1 cellular context compared by ENCODE assay signal in genomic region chr1:15261155-15262002, GRCh38.
A peak's percentile ranks its signal among the peaks of the same experiment; 100 is the strongest.
TF ChIP-seq lines count a peak whose summit lies in the region.

No MANE protein-coding gene starts in this region.

TF ChIP-seq in K562, 482 proteins besides CTCF, POLR2A, EP300 and RAD21 (continued from another document and continues in another):
- TF ChIP-seq CBX1 (IDR thresholded peaks at IDR 0.05; ENCODE audit: low read depth) (no peak), ETV1 (tag; conservative IDR thresholded peaks at IDR 0.05; ENCODE audit: low read depth) (peak; percentile 60), ZNF444 (CRISPR knock-in tag; IDR thresholded peaks at IDR 0.05) (no peak), TAF1 (IDR thresholded peaks at IDR 0.05; ENCODE audit: control insufficient read depth, extremely low read depth, insufficient read depth, low read length, severe bottlenecking) (no peak), HDAC6 (IDR thresholded peaks at IDR 0.05; ENCODE audit: low read depth, low read length) (no peak), RFX7 (CRISPR knock-in tag; IDR thresholded peaks at IDR 0.05) (no peak), HMG20A (CRISPR knock-in tag; conservative IDR thresholded peaks at IDR 0.05) (no peak), GABPA (tag; conservative IDR thresholded peaks at IDR 0.05; ENCODE audit: low read depth) (0 out of 2 replicates have a peak, but pooled peaks have one; percentile 54), ZNF699 (CRISPR knock-in tag; IDR thresholded peaks at IDR 0.05; ENCODE audit: insufficient replicate concordance) (no peak), BCOR (IDR thresholded peaks at IDR 0.05) (no peak), JUND (IDR thresholded peaks at IDR 0.05; ENCODE audit: borderline replicate concordance, low read depth, low read length) (peak; percentile 57; the same call in 1 of the 2 replicates), JUND (tag; IDR thresholded peaks at IDR 0.05; ENCODE audit: borderline replicate concordance, low read depth, low read length) (no peak; the same call in 2 of the 3 replicates), ZNF274 (IDR thresholded peaks at IDR 0.05; ENCODE audit: borderline replicate concordance, low read depth, low read length) (no peak), E4F1 (CRISPR knock-in tag; IDR thresholded peaks at IDR 0.05; ENCODE audit: borderline replicate concordance) (0 out of 2 replicates have a peak, but pooled peaks have one; percentile 47), TRIM24 (IDR thresholded peaks at IDR 0.05) (no peak), POLR2B (IDR thresholded peaks at IDR 0.05; ENCODE audit: low read depth, partially characterized antibody) (no peak), HEY1 (CRISPR knock-in tag; IDR thresholded peaks at IDR 0.05; ENCODE audit: borderline replicate concordance) (no peak), KLF1 (tag; IDR thresholded peaks at IDR 0.05) (no peak), EGR1 (conservative IDR thresholded peaks at IDR 0.05) (peak; percentile 30; the same call in 1 of the 2 replicates), ZSCAN32 (CRISPR knock-in tag; IDR thresholded peaks at IDR 0.05) (no peak), CEBPG (CRISPR knock-in tag; IDR thresholded peaks at IDR 0.05) (no peak), CEBPG (tag; conservative IDR thresholded peaks at IDR 0.05 in 1 of 2, IDR thresholded peaks at IDR 0.05 in 1 of 2) (no peak), GABPB1 (CRISPR knock-in tag; IDR thresholded peaks at IDR 0.05) (peak; percentile 34), SNAPC5 (CRISPR knock-in tag; IDR thresholded peaks at IDR 0.05) (no peak), RBM14 (IDR thresholded peaks at IDR 0.05; ENCODE audit: borderline replicate concordance, insufficient read depth, low read depth, low read length) (no peak), ZNF165 (CRISPR knock-in tag; IDR thresholded peaks at IDR 0.05; ENCODE audit: borderline replicate concordance) (no peak), ZNF431 (CRISPR knock-in tag; IDR thresholded peaks at IDR 0.05) (no peak), SP2 (IDR thresholded peaks at IDR 0.05; ENCODE audit: extremely low read depth, low read depth, low read length, poor library complexity, severe bottlenecking) (no peak), SUPT5H (IDR thresholded peaks at IDR 0.05) (no peak), SLC30A9 (CRISPR knock-in tag; IDR thresholded peaks at IDR 0.05) (no peak), MECOM (CRISPR knock-in tag; IDR thresholded peaks at IDR 0.05) (no peak), CHD1 (IDR thresholded peaks at IDR 0.05; ENCODE audit: low read length) (no peak), ZNF668 (CRISPR knock-in tag; IDR thresholded peaks at IDR 0.05) (no peak), AFF4 (CRISPR knock-in tag; IDR thresholded peaks at IDR 0.05) (0 out of 2 replicates have a peak, but pooled peaks have one; percentile 46), ZNF263 (CRISPR knock-in tag; IDR thresholded peaks at IDR 0.05; ENCODE audit: borderline replicate concordance) (no peak), ZC3H4 (CRISPR knock-in tag; IDR thresholded peaks at IDR 0.05; ENCODE audit: borderline replicate concordance) (no peak), IRF9 (tag; IDR thresholded peaks at IDR 0.05) (no peak), ZNF134 (CRISPR knock-in tag; conservative IDR thresholded peaks at IDR 0.05) (no peak), NFXL1 (CRISPR knock-in tag; IDR thresholded peaks at IDR 0.05) (no peak)
- TF ChIP-seq, protein P1, sequence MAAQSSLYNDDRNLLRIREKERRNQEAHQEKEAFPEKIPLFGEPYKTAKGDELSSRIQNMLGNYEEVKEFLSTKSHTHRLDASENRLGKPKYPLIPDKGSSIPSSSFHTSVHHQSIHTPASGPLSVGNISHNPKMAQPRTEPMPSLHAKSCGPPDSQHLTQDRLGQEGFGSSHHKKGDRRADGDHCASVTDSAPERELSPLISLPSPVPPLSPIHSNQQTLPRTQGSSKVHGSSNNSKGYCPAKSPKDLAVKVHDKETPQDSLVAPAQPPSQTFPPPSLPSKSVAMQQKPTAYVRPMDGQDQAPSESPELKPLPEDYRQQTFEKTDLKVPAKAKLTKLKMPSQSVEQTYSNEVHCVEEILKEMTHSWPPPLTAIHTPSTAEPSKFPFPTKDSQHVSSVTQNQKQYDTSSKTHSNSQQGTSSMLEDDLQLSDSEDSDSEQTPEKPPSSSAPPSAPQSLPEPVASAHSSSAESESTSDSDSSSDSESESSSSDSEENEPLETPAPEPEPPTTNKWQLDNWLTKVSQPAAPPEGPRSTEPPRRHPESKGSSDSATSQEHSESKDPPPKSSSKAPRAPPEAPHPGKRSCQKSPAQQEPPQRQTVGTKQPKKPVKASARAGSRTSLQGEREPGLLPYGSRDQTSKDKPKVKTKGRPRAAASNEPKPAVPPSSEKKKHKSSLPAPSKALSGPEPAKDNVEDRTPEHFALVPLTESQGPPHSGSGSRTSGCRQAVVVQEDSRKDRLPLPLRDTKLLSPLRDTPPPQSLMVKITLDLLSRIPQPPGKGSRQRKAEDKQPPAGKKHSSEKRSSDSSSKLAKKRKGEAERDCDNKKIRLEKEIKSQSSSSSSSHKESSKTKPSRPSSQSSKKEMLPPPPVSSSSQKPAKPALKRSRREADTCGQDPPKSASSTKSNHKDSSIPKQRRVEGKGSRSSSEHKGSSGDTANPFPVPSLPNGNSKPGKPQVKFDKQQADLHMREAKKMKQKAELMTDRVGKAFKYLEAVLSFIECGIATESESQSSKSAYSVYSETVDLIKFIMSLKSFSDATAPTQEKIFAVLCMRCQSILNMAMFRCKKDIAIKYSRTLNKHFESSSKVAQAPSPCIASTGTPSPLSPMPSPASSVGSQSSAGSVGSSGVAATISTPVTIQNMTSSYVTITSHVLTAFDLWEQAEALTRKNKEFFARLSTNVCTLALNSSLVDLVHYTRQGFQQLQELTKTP (IDR thresholded peaks at IDR 0.05; ENCODE audit: low read depth in 1 of 2, partially characterized antibody in 2 of 2), result no peak
- TF ChIP-seq, protein P2, sequence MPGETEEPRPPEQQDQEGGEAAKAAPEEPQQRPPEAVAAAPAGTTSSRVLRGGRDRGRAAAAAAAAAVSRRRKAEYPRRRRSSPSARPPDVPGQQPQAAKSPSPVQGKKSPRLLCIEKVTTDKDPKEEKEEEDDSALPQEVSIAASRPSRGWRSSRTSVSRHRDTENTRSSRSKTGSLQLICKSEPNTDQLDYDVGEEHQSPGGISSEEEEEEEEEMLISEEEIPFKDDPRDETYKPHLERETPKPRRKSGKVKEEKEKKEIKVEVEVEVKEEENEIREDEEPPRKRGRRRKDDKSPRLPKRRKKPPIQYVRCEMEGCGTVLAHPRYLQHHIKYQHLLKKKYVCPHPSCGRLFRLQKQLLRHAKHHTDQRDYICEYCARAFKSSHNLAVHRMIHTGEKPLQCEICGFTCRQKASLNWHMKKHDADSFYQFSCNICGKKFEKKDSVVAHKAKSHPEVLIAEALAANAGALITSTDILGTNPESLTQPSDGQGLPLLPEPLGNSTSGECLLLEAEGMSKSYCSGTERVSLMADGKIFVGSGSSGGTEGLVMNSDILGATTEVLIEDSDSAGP (CRISPR knock-in tag; IDR thresholded peaks at IDR 0.05), result no peak
- TF ChIP-seq, protein P3, sequence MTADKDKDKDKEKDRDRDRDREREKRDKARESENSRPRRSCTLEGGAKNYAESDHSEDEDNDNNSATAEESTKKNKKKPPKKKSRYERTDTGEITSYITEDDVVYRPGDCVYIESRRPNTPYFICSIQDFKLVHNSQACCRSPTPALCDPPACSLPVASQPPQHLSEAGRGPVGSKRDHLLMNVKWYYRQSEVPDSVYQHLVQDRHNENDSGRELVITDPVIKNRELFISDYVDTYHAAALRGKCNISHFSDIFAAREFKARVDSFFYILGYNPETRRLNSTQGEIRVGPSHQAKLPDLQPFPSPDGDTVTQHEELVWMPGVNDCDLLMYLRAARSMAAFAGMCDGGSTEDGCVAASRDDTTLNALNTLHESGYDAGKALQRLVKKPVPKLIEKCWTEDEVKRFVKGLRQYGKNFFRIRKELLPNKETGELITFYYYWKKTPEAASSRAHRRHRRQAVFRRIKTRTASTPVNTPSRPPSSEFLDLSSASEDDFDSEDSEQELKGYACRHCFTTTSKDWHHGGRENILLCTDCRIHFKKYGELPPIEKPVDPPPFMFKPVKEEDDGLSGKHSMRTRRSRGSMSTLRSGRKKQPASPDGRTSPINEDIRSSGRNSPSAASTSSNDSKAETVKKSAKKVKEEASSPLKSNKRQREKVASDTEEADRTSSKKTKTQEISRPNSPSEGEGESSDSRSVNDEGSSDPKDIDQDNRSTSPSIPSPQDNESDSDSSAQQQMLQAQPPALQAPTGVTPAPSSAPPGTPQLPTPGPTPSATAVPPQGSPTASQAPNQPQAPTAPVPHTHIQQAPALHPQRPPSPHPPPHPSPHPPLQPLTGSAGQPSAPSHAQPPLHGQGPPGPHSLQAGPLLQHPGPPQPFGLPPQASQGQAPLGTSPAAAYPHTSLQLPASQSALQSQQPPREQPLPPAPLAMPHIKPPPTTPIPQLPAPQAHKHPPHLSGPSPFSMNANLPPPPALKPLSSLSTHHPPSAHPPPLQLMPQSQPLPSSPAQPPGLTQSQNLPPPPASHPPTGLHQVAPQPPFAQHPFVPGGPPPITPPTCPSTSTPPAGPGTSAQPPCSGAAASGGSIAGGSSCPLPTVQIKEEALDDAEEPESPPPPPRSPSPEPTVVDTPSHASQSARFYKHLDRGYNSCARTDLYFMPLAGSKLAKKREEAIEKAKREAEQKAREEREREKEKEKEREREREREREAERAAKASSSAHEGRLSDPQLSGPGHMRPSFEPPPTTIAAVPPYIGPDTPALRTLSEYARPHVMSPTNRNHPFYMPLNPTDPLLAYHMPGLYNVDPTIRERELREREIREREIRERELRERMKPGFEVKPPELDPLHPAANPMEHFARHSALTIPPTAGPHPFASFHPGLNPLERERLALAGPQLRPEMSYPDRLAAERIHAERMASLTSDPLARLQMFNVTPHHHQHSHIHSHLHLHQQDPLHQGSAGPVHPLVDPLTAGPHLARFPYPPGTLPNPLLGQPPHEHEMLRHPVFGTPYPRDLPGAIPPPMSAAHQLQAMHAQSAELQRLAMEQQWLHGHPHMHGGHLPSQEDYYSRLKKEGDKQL (CRISPR knock-in tag; IDR thresholded peaks at IDR 0.05; ENCODE audit: borderline replicate concordance), result peak; percentile 88; the same call in 1 of the 2 replicates
- TF ChIP-seq, protein P4, sequence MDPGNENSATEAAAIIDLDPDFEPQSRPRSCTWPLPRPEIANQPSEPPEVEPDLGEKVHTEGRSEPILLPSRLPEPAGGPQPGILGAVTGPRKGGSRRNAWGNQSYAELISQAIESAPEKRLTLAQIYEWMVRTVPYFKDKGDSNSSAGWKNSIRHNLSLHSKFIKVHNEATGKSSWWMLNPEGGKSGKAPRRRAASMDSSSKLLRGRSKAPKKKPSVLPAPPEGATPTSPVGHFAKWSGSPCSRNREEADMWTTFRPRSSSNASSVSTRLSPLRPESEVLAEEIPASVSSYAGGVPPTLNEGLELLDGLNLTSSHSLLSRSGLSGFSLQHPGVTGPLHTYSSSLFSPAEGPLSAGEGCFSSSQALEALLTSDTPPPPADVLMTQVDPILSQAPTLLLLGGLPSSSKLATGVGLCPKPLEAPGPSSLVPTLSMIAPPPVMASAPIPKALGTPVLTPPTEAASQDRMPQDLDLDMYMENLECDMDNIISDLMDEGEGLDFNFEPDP (CRISPR knock-in tag; IDR thresholded peaks at IDR 0.05), result no peak
- TF ChIP-seq, protein P5, sequence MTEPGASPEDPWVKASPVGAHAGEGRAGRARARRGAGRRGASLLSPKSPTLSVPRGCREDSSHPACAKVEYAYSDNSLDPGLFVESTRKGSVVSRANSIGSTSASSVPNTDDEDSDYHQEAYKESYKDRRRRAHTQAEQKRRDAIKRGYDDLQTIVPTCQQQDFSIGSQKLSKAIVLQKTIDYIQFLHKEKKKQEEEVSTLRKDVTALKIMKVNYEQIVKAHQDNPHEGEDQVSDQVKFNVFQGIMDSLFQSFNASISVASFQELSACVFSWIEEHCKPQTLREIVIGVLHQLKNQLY (CRISPR knock-in tag; conservative IDR thresholded peaks at IDR 0.05), result no peak
